ENCODE assay signal across 2 cellular contexts in genomic region chrX:1416965-1417760, GRCh38.
TF ChIP-seq lines count a peak whose summit lies in the region.

No MANE protein-coding gene starts in this region.

TF ChIP-seq in GM23338, 12 proteins besides CTCF, POLR2A, EP300 and RAD21:
- TF ChIP-seq ETS1 (IDR thresholded peaks at IDR 0.05) (no peak), POLR2AphosphoS5 (IDR thresholded peaks at IDR 0.05; ENCODE audit: low read depth) (peak; percentile 16)

TF ChIP-seq in endothelial cell of umbilical vein, 7 proteins besides CTCF, POLR2A, EP300 and RAD21:
- TF ChIP-seq MYC (IDR thresholded peaks at IDR 0.05; ENCODE audit: low read depth, low read length) (no peak), FOS (IDR thresholded peaks at IDR 0.05; ENCODE audit: borderline replicate concordance, insufficient read depth, low read length) (no peak), EZH2 (IDR thresholded peaks at IDR 0.05; ENCODE audit: borderline replicate concordance, low read depth, low read length, severe bottlenecking) (no peak)
